1 cellular context compared by ENCODE assay signal in the genomic region with DNA sequence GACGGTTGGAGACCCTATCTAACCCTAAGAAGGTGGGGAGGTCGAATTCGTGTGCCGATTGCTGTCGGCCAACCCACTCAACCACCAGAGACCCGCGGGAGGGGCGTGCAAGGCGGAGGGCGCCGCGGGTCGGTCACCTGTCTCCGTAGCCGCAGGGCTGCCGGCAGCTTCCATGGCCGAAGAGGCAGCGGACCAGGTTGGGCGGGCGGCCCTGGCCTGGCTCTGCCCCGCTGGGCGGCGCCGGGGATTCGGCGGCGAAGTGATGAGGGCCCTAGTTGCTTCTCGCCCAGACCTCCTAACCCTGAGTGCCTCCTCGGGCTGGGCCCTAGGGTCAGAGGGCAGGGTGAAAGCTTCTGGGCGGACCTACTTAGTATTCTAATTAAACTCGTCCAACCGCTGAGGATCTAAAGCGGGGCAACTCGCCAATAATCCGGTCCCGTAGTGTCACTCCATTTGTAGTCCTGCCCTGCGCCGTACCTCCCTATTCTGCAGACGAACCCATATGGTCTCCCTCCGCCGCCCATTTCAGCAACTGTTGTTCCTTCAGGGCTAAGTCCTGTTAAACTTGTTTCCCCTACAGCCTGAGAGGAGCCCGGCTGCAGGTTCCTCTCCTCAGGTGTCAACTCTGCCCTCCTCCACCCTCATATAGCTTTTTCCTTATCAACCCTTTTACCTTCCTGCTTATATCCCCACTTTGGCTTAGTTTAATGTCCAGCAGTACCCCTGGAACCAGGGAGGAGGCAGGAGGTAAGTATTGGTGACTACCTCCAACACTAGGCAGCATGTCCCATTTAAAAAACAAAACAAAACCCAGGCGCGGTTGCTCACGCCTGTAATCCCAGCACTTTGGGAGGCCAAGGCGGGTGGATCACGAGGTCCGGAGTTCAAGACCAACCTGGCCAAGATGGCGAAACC.
TF ChIP-seq lines count a peak whose summit lies in the region.

PYM1 (minus strand) TSS at position 307 of the 915 bp plus-strand sequence; CDS start at position 174, 133 bp downstream.

TF ChIP-seq in HepG2, 621 proteins besides CTCF, POLR2A, EP300 and RAD21 (continued from another document and continues in another):
- TF ChIP-seq ZNF414 (CRISPR knock-in tag; IDR thresholded peaks at IDR 0.05) = peak; percentile 27; the same call in 1 of the 2 replicates
- peak; percentile 21 for TF ChIP-seq PITX1 (CRISPR knock-in tag; IDR thresholded peaks at IDR 0.05)
- TF ChIP-seq U2AF1 (optimal IDR thresholded peaks at IDR 0.05; ENCODE audit: low read depth, low read length) = peak; percentile 37
- TF ChIP-seq RXRA (CRISPR knock-in tag; IDR thresholded peaks at IDR 0.05) = peak; percentile 61
- TF ChIP-seq PHF21A (CRISPR knock-in tag; IDR thresholded peaks at IDR 0.05) = peak; percentile 49; the same call in 1 of the 2 replicates
- TF ChIP-seq NRL (CRISPR knock-in tag; IDR thresholded peaks at IDR 0.05; ENCODE audit: borderline replicate concordance) = peak; percentile 24; the same call in 1 of the 2 replicates
- peak; percentile 89 for TF ChIP-seq NR2C2 (CRISPR knock-in tag; IDR thresholded peaks at IDR 0.05; ENCODE audit: borderline replicate concordance)
- TF ChIP-seq ZNF431 (CRISPR knock-in tag; IDR thresholded peaks at IDR 0.05; ENCODE audit: borderline replicate concordance, low read depth) = peak; percentile 66; the same call in 1 of the 2 replicates
- TF ChIP-seq ZNF558 (CRISPR knock-in tag; IDR thresholded peaks at IDR 0.05; ENCODE audit: borderline replicate concordance) = peak; percentile 69; the same call in 1 of the 2 replicates
- TF ChIP-seq PHF20 (CRISPR knock-in tag; IDR thresholded peaks at IDR 0.05) = 0 out of 2 replicates have a peak, but pooled peaks have one; percentile 26
- no peak for TF ChIP-seq ZNF138 (CRISPR knock-in tag; IDR thresholded peaks at IDR 0.05; ENCODE audit: low read depth)
- peak; percentile 4 for TF ChIP-seq ZNF563 (CRISPR knock-in tag; IDR thresholded peaks at IDR 0.05)
- 0 out of 2 replicates have a peak, but pooled peaks have one; percentile 8 for TF ChIP-seq PPARG (CRISPR knock-in tag; conservative IDR thresholded peaks at IDR 0.05)
- TF ChIP-seq ZNF883 (CRISPR knock-in tag; IDR thresholded peaks at IDR 0.05; ENCODE audit: not compliant biosample characterization) = peak; percentile 64
- TF ChIP-seq HMG20A (CRISPR knock-in tag; IDR thresholded peaks at IDR 0.05; ENCODE audit: borderline replicate concordance) = no peak
- peak; percentile 89 for TF ChIP-seq ZFX (CRISPR knock-in tag; IDR thresholded peaks at IDR 0.05; ENCODE audit: low read depth)
- no peak for TF ChIP-seq MYNN (CRISPR knock-in tag; IDR thresholded peaks at IDR 0.05; ENCODE audit: low read depth)
- 0 out of 2 replicates have a peak, but pooled peaks have one; percentile 18 for TF ChIP-seq NCOA2 (CRISPR knock-in tag; IDR thresholded peaks at IDR 0.05)
- TF ChIP-seq ZNF569 (CRISPR knock-in tag; IDR thresholded peaks at IDR 0.05; ENCODE audit: borderline replicate concordance) = 0 out of 2 replicates have a peak, but pooled peaks have one; percentile 79
- TF ChIP-seq CBX2 (IDR thresholded peaks at IDR 0.05; ENCODE audit: low read depth, low read length) = no peak
- no peak for TF ChIP-seq CBX2 (CRISPR knock-in tag; IDR thresholded peaks at IDR 0.05; ENCODE audit: low read depth)
- peak; percentile 27 for TF ChIP-seq XRCC5 (optimal IDR thresholded peaks at IDR 0.05; ENCODE audit: low read length)
- TF ChIP-seq, protein P1, sequence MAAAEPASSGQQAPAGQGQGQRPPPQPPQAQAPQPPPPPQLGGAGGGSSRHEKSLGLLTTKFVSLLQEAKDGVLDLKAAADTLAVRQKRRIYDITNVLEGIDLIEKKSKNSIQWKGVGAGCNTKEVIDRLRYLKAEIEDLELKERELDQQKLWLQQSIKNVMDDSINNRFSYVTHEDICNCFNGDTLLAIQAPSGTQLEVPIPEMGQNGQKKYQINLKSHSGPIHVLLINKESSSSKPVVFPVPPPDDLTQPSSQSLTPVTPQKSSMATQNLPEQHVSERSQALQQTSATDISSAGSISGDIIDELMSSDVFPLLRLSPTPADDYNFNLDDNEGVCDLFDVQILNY (CRISPR knock-in tag; conservative IDR thresholded peaks at IDR 0.05) = no peak
- TF ChIP-seq ELF4 (CRISPR knock-in tag; IDR thresholded peaks at IDR 0.05; ENCODE audit: borderline replicate concordance) = no peak
- TF ChIP-seq MIER3 (CRISPR knock-in tag; IDR thresholded peaks at IDR 0.05; ENCODE audit: borderline replicate concordance) = 0 out of 2 replicates have a peak, but pooled peaks have one; percentile 19
- TF ChIP-seq ZNF333 (CRISPR knock-in tag; IDR thresholded peaks at IDR 0.05; ENCODE audit: borderline replicate concordance) = 0 out of 2 replicates have a peak, but pooled peaks have one; percentile 28
- peak; percentile 77 for TF ChIP-seq TAF1 (CRISPR knock-in tag; IDR thresholded peaks at IDR 0.05)
- peak; percentile 52 for TF ChIP-seq PAXIP1 (CRISPR knock-in tag; conservative IDR thresholded peaks at IDR 0.05)
- peak; percentile 5 for TF ChIP-seq TBX2 (CRISPR knock-in tag; IDR thresholded peaks at IDR 0.05; ENCODE audit: borderline replicate concordance)
- peak; percentile 83 for TF ChIP-seq ZFY (CRISPR knock-in tag; IDR thresholded peaks at IDR 0.05)
- TF ChIP-seq NFKB2 (CRISPR knock-in tag; IDR thresholded peaks at IDR 0.05; ENCODE audit: borderline replicate concordance) = peak; percentile 42
- peak; percentile 67; the same call in 1 of the 2 replicates for TF ChIP-seq BRCA1 (CRISPR knock-in tag; IDR thresholded peaks at IDR 0.05)
- TF ChIP-seq SP4 (CRISPR knock-in tag; IDR thresholded peaks at IDR 0.05) = peak; percentile 85
- TF ChIP-seq ZNF609 (CRISPR knock-in tag; IDR thresholded peaks at IDR 0.05; ENCODE audit: borderline replicate concordance) = no peak
- TF ChIP-seq HOXA3 (CRISPR knock-in tag; IDR thresholded peaks at IDR 0.05) = peak; percentile 36
- peak; percentile 43; the same call in 1 of the 2 replicates for TF ChIP-seq ESRRA (CRISPR knock-in tag; IDR thresholded peaks at IDR 0.05; ENCODE audit: low read depth)
- TF ChIP-seq HMGXB4 (CRISPR knock-in tag; IDR thresholded peaks at IDR 0.05; ENCODE audit: borderline replicate concordance in 1 of 2, low read depth in 1 of 2) = peak; percentile 27 to 88; a peak in 2 of 4 replicates
- 0 out of 3 replicates have a peak, but pooled peaks have one; percentile 41 for TF ChIP-seq MXI1 (IDR thresholded peaks at IDR 0.05; ENCODE audit: borderline replicate concordance, low read depth, low read length)
